In genomic region chr2:61853086-61853847, GRCh38 we compare ENCODE assay signal across 8 cellular contexts.
DNase-seq lines count a peak whose midpoint lies in the region; ATAC-seq lines count a peak whose summit lies in the region.

No MANE protein-coding gene starts in this region.

- H3K4me3 Mint-ChIP-seq in stimulated activated memory B cell treated with anti-CD40 and anti-IgM and Interleukin-4, amounts not matched to agents 10 μg/mL and 1 μg/mL and 100 μg/mL, for 72 hours, result peak overlapping the region; percentile 96

- H3K27ac Mint-ChIP-seq in stimulated activated memory B cell treated with anti-CD40 and anti-IgM and Interleukin-4, amounts not matched to agents 10 μg/mL and 1 μg/mL and 100 μg/mL, for 72 hours, result peak overlapping the region; percentile 91

- peaks cover 1% of the 10 kb centered on the region for H3K36me3 Mint-ChIP-seq in stimulated activated memory B cell treated with anti-CD40 and anti-IgM and Interleukin-4, amounts not matched to agents 10 μg/mL and 1 μg/mL and 100 μg/mL, for 72 hours

- in situ Hi-C loops in T47D (cut with HindIII; ENCODE audit: low pct_unique_long_range_greater_than_20kb, low sequenced_read_pairs), result no loop called here

- DNase-seq in DMS 273 (lab: John Stamatoyannopoulos, UW; ENCODE audit: unreplicated experiment), result peak; percentile 92
- peak; percentile 78 for DNase-seq in NCI-H69 (lab: John Stamatoyannopoulos, UW)
- peak; percentile 21 to 52 for DNase-seq in T47D (ENCODE audit: low read depth in 1 of 2, low spot score in 1 of 2)
- DNase-seq in islet precursor cell, result peak; percentile 88
- DNase-seq in stimulated activated CD4-positive, alpha-beta T cell treated with anti-CD3 and anti-CD28 coated beads, Interleukin-4, amount 100 ng/mL, for 24 hours, result no peak

- ATAC-seq in GM19043 (IDR thresholded peaks at IDR 0.05; ENCODE audit: low read depth, unreplicated experiment) (peak; percentile 51), HG03108 (IDR thresholded peaks at IDR 0.05; ENCODE audit: unreplicated experiment) (peak; percentile 55)
- peak; percentile 84 for ATAC-seq in stimulated activated memory B cell treated with anti-CD40 and anti-IgM and Interleukin-4, amounts not matched to agents 10 μg/mL and 1 μg/mL and 100 μg/mL, for 72 hours

- no peaks in the 10 kb centered on the region for H3K9me3 Mint-ChIP-seq in stimulated activated memory B cell treated with anti-CD40 and anti-IgM and Interleukin-4, amounts not matched to agents 10 μg/mL and 1 μg/mL and 100 μg/mL, for 72 hours

- H3K4me1 Mint-ChIP-seq in stimulated activated memory B cell treated with anti-CD40 and anti-IgM and Interleukin-4, amounts not matched to agents 10 μg/mL and 1 μg/mL and 100 μg/mL, for 72 hours, result peaks cover 9% of the 10 kb centered on the region

- no peaks in the 10 kb centered on the region for H3K27me3 Mint-ChIP-seq in stimulated activated memory B cell treated with anti-CD40 and anti-IgM and Interleukin-4, amounts not matched to agents 10 μg/mL and 1 μg/mL and 100 μg/mL, for 72 hours
